Comparison of ENCODE assay signal across 8 cellular contexts in genomic region chr7:149883452-149883861, GRCh38. TPM values are rescaled to one million over a fixed set of nuclear protein-coding genes. Genes with fewer than 3 reads are reported as not detected.
DNase-seq lines count a peak whose midpoint lies in the region; ATAC-seq lines count a peak whose summit lies in the region.

No MANE protein-coding gene starts in this region.

- peak; percentile 63 for ATAC-seq in GM21526 (IDR thresholded peaks at IDR 0.05; ENCODE audit: low FRiP score, unreplicated experiment)
- ATAC-seq in left lobe of liver, result peak; percentile 82

- peak; percentile 88 for DNase-seq in DMS 273 (lab: John Stamatoyannopoulos, UW; ENCODE audit: unreplicated experiment)
- peak; percentile 77 for DNase-seq in NAMALWA (ENCODE audit: low spot score)
- DNase-seq in SW480 (ENCODE audit: low spot score), result peak; percentile 62
- DNase-seq in cerebellar cortex (ENCODE audit: low spot score), result peak; percentile 83
- DNase-seq in left lobe of liver (ENCODE audit: low spot score), result peak; percentile 74
- peak; percentile 38 for DNase-seq in stimulated activated naive CD4-positive, alpha-beta T cell treated with Interleukin-2 at 50 U/mL for 16 hours (lab: John Stamatoyannopoulos, UW)
- no peak for DNase-seq in cortex of kidney (lab: John Stamatoyannopoulos, UW)

RNA-seq across cellular contexts. Expression of gene ATP6V0E2, which starts 9.7 kb away (rescaled TPM):
- 99.4 TPM for total RNA-seq in left lobe of liver

RNA-seq across cellular contexts. Expression of gene ZNF862, which starts 45.3 kb away (rescaled TPM):
- total RNA-seq in left lobe of liver, result 10.5 TPM
